In the genomic region with DNA sequence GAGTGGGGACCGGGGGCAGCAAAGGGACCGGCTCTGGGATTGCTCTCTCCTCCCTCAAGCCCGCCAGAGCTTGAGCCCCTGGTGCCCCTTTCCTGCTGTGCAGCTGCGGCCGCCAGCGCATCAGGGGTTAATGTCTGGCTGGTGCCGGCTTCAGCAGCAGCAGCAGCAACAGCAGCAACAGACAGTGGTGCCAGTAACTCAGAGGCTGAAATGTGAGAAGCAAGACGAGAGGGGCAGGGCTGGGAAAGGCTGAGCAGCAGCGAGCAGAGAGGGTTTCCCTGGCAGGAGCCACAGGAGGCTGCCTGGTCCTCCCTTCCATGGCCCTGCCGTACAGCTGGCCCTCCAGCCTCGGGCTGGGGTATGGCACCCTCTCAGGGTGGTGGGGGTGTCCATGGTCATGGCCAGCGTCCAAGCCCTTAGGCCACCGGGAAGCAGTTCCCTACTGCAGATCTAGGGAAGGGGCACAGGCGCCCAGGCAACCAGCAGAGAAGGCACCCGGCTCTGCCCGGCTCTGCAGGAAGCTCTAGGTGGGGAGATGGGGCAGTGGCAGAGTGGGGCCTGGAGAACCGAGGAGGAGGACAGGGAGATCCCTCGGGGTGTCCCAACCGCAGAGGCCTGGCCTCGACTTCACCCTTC, we compare ENCODE assay signal across 8 cellular contexts. TPM values are rescaled to one million over a fixed set of nuclear protein-coding genes. Genes with fewer than 3 reads are reported as not detected.
DNase-seq lines count a peak whose midpoint lies in the region; ATAC-seq and TF ChIP-seq lines count a peak whose summit lies in the region.

No MANE protein-coding gene starts in this region.

- DNase-seq in NCI-H1417 (lab: John Stamatoyannopoulos, UW): peak; percentile 65 to 83 (median 67)
- DNase-seq in NCI-H1417 treated with DMSO at 0.1 percent for 48 hours (lab: John Stamatoyannopoulos, UW): no peak
- DNase-seq in heart right ventricle: peak; percentile 51 to 52
- peak; percentile 72 for DNase-seq in sciatic nerve (ENCODE audit: low spot score)
- DNase-seq in activated T-cell treated with anti-CD3 and anti-CD28 coated beads for 4 hours: no peak
- no peak for DNase-seq in activated naive CD4-positive, alpha-beta T cell treated with anti-CD3 and anti-CD28 coated beads, Interleukin-2, amount 50 U/mL, for 16 hours

- intact Hi-C loops in heart right ventricle (cut with DNase I): loop anchor here in 3 of 10 donors (10.0 kb wide), 1 partner anchor 111 kb away; no protein-coding TSS in a partner anchor
- intact Hi-C loops in sciatic nerve (cut with DNase I): loop anchor here (5.0 kb wide), 1 partner anchor 33 kb away; no protein-coding TSS in a partner anchor

- peak overlapping the region in 8 of 10 donors; percentile 2 to 67 (median 40) for H3K27ac ChIP-seq in heart right ventricle

- peak overlapping the region in 2 of 10 donors; percentile 6 to 18 for H3K4me3 ChIP-seq in heart right ventricle

- TF ChIP-seq CTCF in heart right ventricle (IDR thresholded peaks at IDR 0.05): no peak

- no peaks in the 10 kb centered on the region for H3K36me3 ChIP-seq in heart right ventricle

- WGBS in heart right ventricle, 2 donors: 13 to 28% methylated on average over 20 of the region's 20 CpGs

- no peaks in the 10 kb centered on the region for H3K27me3 ChIP-seq in heart right ventricle

- peak; percentile 97 for ATAC-seq in SK-N-SH treated with all-trans-retinoic acid at 6 μM for 48 hours
- ATAC-seq in heart right ventricle: peak; percentile 74 to 88 (median 80)
- ATAC-seq in sciatic nerve: peak; percentile 86
- no peak for ATAC-seq in GM21528 (IDR thresholded peaks at IDR 0.05; ENCODE audit: low FRiP score, unreplicated experiment)

- peaks cover 10 to 44% (median 36%) of the 10 kb centered on the region in 9 donors for H3K4me1 ChIP-seq in heart right ventricle

- no peaks in the 10 kb centered on the region for H3K9me3 ChIP-seq in heart right ventricle

TF ChIP-seq in SK-N-SH treated with all-trans-retinoic acid at 6 μM for 48 hours, 23 proteins besides CTCF, POLR2A, EP300 and RAD21:
- no peak for TF ChIP-seq ISL1 (CRISPR knock-in tag; IDR thresholded peaks at IDR 0.05)
- TF ChIP-seq BACH2 (CRISPR knock-in tag; IDR thresholded peaks at IDR 0.05; ENCODE audit: borderline replicate concordance): no peak
- TF ChIP-seq TCF4 (CRISPR knock-in tag; IDR thresholded peaks at IDR 0.05; ENCODE audit: borderline replicate concordance): peak; percentile 60; the same call in 1 of the 2 replicates

RNA-seq across cellular contexts. Expression of a gene that starts 21.1 kb away (rescaled TPM):
- 1 to 10 TPM; 1.8 to 6.6 (median 3.1) TPM for total RNA-seq in heart right ventricle
- polyA plus RNA-seq in heart right ventricle: 1 to 10 TPM; 2.0 to 4.6 TPM
- 12.7 TPM for total RNA-seq in sciatic nerve

RNA-seq across cellular contexts. Expression of a gene that starts 21.9 kb away (rescaled TPM):
- total RNA-seq in heart right ventricle: 10 to 100 TPM in 8 of 10 donors, 1 to 10 TPM in 2; 9.0 to 16.9 (median 14.9) TPM
- polyA plus RNA-seq in heart right ventricle: 10 to 100 TPM in 1 of 2 donors, 1 to 10 TPM in 1; 6.9 to 13.1 TPM
- 39.4 TPM for total RNA-seq in sciatic nerve

RNA-seq across cellular contexts. Expression of a gene that starts 52.1 kb away (rescaled TPM):
- 100 to 1,000 TPM; 443 to 587 (median 486) TPM for total RNA-seq in heart right ventricle
- polyA plus RNA-seq in heart right ventricle: 100 to 1,000 TPM; 161 to 224 TPM
- 1.9 TPM for total RNA-seq in sciatic nerve

RNA-seq across cellular contexts. Expression of a gene that starts 57.2 kb away (rescaled TPM):
- 10 to 100 TPM; 44.2 to 75.0 (median 55.6) TPM for total RNA-seq in heart right ventricle
- polyA plus RNA-seq in heart right ventricle: 100 to 1,000 TPM; 136 to 288 TPM
- total RNA-seq in sciatic nerve: 37.8 TPM

Comparison
In these comparisons a context has a peak if more than half of its experiments do, and no peak if none do; other contexts are left out.
1. DNase-seq: peak in NCI-H1417 (3 of 3), heart right ventricle (2 of 2) and sciatic nerve (single experiment); none in NCI-H1417 treated with DMSO at 0.1 percent for 48 hours (single experiment), activated T-cell treated with anti-CD3 and anti-CD28 coated beads for 4 hours (single experiment) and activated naive CD4-positive, alpha-beta T cell treated with anti-CD3 and anti-CD28 coated beads, Interleukin-2, amount 50 U/mL, for 16 hours (single experiment).
2. RNA of a gene that starts 52.1 kb away (total RNA-seq): 443 to 587 TPM in heart right ventricle; 1.9 TPM in sciatic nerve (single experiment); every median in the first group is over 100 times any median in the second.